Comparison of ENCODE assay signal across 15 cellular contexts in genomic region chr22:24105018-24105360, GRCh38.
DNase-seq lines count a peak whose midpoint lies in the region; ATAC-seq and TF ChIP-seq lines count a peak whose summit lies in the region.
"Had no signal": no experiment of that assay in that cellular context is flagged by ENCODE, and none has a peak within 500 bp of the region (broad histone marks: within the 10 kb centered on the region; RNA-seq: fewer than 3 reads in every experiment).

No MANE protein-coding gene starts in this region.

- TF ChIP-seq CTCF in AG10803 (conservative IDR thresholded peaks at IDR 0.05; ENCODE audit: low read length) (no peak), foreskin fibroblast (IDR thresholded peaks at IDR 0.05; ENCODE audit: low read depth, low read length) (no peak)

- H3K4me3 ChIP-seq in AG10803 (ENCODE audit: low read length) (no peak overlapping the region), foreskin fibroblast (ENCODE audit: low read depth in 1 of 2, low read length in 2 of 2) (no peak overlapping the region)
- H3K4me3 ChIP-seq: ovary, tibial nerve had no signal

- ATAC-seq in GM19452 (IDR thresholded peaks at IDR 0.05; ENCODE audit: unreplicated experiment) (no peak), GM18519 (IDR thresholded peaks at IDR 0.05; ENCODE audit: low FRiP score, unreplicated experiment) (no peak)

- DNase-seq in AG10803 (ENCODE audit: low read depth) (peak; percentile 32), NCI-H82 treated with DMSO at 0.1 percent for 48 hours (lab: John Stamatoyannopoulos, UW; ENCODE audit: unreplicated experiment) (peak; percentile 13), foreskin fibroblast (peak; percentile 55 to 71), pons (ENCODE audit: low spot score) (peak; percentile 62), SK-N-DZ (ENCODE audit: low spot score) (no peak), NOMO-1 (lab: John Stamatoyannopoulos, UW; ENCODE audit: unreplicated experiment in 2 of 2) (no peak)
- DNase-seq: BE2C; GDM1; left cardiac atrium; NCI-H187; ovary; stimulated activated CD4-positive, alpha-beta T cell treated with anti-CD3 and anti-CD28 coated beads, Interleukin-4, amount 100 ng/mL, for 4 hours had no signal

Comparison
In these comparisons a context has a peak if more than half of its experiments do, and no peak if none do; other contexts are left out.
1. DNase-seq: peak in AG10803 (single experiment), NCI-H82 treated with DMSO at 0.1 percent for 48 hours (single experiment), foreskin fibroblast (2 of 2) and pons (single experiment); none in SK-N-DZ (single experiment) and NOMO-1 (0 of 2).